ENCODE assay signal across 17 cellular contexts in genomic region chr10:72525277-72525676, GRCh38.
A peak's percentile ranks its signal among the peaks of the same experiment; 100 is the strongest.
DNase-seq lines count a peak whose midpoint lies in the region; TF ChIP-seq lines count a peak whose summit lies in the region.
"Had no signal": no experiment of that assay in that cellular context is flagged by ENCODE, and none has a peak within 500 bp of the region (broad histone marks: within the 10 kb centered on the region; RNA-seq: fewer than 3 reads in every experiment).

No MANE protein-coding gene starts in this region.

- POLR2A ChIA-PET in HEK293T (lab: Yijun Ruan, JAX) = no interaction called here

- CTCF ChIA-PET in HEK293T (lab: Yijun Ruan, JAX) = no interaction called here

- DNase-seq in A172 (ENCODE audit: low spot score) = peak; percentile 23
- DNase-seq in HEK293T (ENCODE audit: extremely low spot score) = peak; percentile 24
- peak; percentile 16 to 66 for DNase-seq in cardiac fibroblast (ENCODE audit: low read depth in 2 of 2)
- DNase-seq in left kidney (ENCODE audit: low read depth, low spot score) = peak; percentile 41
- DNase-seq in NCI-H526 (lab: John Stamatoyannopoulos, UW) = no peak
- no peak for DNase-seq in mucosa of gallbladder (ENCODE audit: low spot score)
- no peak for DNase-seq in stimulated activated naive CD4-positive, alpha-beta T cell (lab: John Stamatoyannopoulos, UW)
- DNase-seq in cerebellar cortex (ENCODE audit: low spot score) = no peak
- DNase-seq: activated naive CD8-positive, alpha-beta T cell treated with anti-CD3 and anti-CD28 coated beads for 36 hours; DMS79; Karpas-422; natural killer cell; NCI-H2029; NK-92 treated with Interleukin-12 subunit alpha and Interleukin-12 subunit beta, amount 100 ng/mL, for 24 hours; upper lobe of left lung had no signal

- no peak for TF ChIP-seq CTCF in cardiac fibroblast (IDR thresholded peaks at IDR 0.05; ENCODE audit: low read depth, low read length)

- H3K4me3 ChIP-seq in cardiac fibroblast (replicated peaks in 1 of 2; ENCODE audit: low read depth in 2 of 2, low read length in 2 of 2) = no peak overlapping the region
- H3K4me3 ChIP-seq: coronary artery, GM12878, upper lobe of left lung had no signal

TF ChIP-seq in HEK293T, 16 proteins besides CTCF, POLR2A, EP300 and RAD21:
- no peak for TF ChIP-seq SP1 (IDR thresholded peaks at IDR 0.05)
- no peak for TF ChIP-seq NFRKB (IDR thresholded peaks at IDR 0.05)
- TF ChIP-seq TARDBP (IDR thresholded peaks at IDR 0.05) = no peak
- TF ChIP-seq L3MBTL2 (conservative IDR thresholded peaks at IDR 0.05) = no peak
- no peak for TF ChIP-seq FOXA1 (IDR thresholded peaks at IDR 0.05)
- TF ChIP-seq SUZ12 (IDR thresholded peaks at IDR 0.05) = no peak
- TF ChIP-seq LEF1 (IDR thresholded peaks at IDR 0.05; ENCODE audit: borderline replicate concordance) = no peak
- no peak for TF ChIP-seq ELF4 (IDR thresholded peaks at IDR 0.05)
- TF ChIP-seq HDGF (IDR thresholded peaks at IDR 0.05; ENCODE audit: borderline replicate concordance) = no peak
- no peak for TF ChIP-seq ARNT (IDR thresholded peaks at IDR 0.05)
- no peak for TF ChIP-seq BHLHE40 (IDR thresholded peaks at IDR 0.05; ENCODE audit: borderline replicate concordance)
- no peak for TF ChIP-seq ZNF384 (IDR thresholded peaks at IDR 0.05)
- TF ChIP-seq FOXK2 (IDR thresholded peaks at IDR 0.05) = no peak
- TF ChIP-seq PKNOX1 (IDR thresholded peaks at IDR 0.05) = no peak
- TF ChIP-seq CTBP1 (IDR thresholded peaks at IDR 0.05; ENCODE audit: borderline replicate concordance) = no peak
- TF ChIP-seq FOXM1 (IDR thresholded peaks at IDR 0.05; ENCODE audit: borderline replicate concordance) = no peak

Comparison
In these comparisons a context has a peak if more than half of its experiments do, and no peak if none do; other contexts are left out.
1. DNase-seq: peak in A172 (single experiment), HEK293T (single experiment), cardiac fibroblast (2 of 2) and left kidney (single experiment); none in NCI-H526 (0 of 2), mucosa of gallbladder (single experiment), stimulated activated naive CD4-positive, alpha-beta T cell (0 of 6) and cerebellar cortex (single experiment).